In genomic region chr11:44358713-44359112, GRCh38 we compare ENCODE assay signal across 1 cellular context.
TF ChIP-seq lines count a peak whose summit lies in the region.

No MANE protein-coding gene starts in this region.

TF ChIP-seq in K562, 482 proteins besides CTCF, POLR2A, EP300 and RAD21 (continued from another document):
- TF ChIP-seq, protein P1, sequence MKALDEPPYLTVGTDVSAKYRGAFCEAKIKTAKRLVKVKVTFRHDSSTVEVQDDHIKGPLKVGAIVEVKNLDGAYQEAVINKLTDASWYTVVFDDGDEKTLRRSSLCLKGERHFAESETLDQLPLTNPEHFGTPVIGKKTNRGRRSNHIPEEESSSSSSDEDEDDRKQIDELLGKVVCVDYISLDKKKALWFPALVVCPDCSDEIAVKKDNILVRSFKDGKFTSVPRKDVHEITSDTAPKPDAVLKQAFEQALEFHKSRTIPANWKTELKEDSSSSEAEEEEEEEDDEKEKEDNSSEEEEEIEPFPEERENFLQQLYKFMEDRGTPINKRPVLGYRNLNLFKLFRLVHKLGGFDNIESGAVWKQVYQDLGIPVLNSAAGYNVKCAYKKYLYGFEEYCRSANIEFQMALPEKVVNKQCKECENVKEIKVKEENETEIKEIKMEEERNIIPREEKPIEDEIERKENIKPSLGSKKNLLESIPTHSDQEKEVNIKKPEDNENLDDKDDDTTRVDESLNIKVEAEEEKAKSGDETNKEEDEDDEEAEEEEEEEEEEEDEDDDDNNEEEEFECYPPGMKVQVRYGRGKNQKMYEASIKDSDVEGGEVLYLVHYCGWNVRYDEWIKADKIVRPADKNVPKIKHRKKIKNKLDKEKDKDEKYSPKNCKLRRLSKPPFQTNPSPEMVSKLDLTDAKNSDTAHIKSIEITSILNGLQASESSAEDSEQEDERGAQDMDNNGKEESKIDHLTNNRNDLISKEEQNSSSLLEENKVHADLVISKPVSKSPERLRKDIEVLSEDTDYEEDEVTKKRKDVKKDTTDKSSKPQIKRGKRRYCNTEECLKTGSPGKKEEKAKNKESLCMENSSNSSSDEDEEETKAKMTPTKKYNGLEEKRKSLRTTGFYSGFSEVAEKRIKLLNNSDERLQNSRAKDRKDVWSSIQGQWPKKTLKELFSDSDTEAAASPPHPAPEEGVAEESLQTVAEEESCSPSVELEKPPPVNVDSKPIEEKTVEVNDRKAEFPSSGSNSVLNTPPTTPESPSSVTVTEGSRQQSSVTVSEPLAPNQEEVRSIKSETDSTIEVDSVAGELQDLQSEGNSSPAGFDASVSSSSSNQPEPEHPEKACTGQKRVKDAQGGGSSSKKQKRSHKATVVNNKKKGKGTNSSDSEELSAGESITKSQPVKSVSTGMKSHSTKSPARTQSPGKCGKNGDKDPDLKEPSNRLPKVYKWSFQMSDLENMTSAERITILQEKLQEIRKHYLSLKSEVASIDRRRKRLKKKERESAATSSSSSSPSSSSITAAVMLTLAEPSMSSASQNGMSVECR (CRISPR knock-in tag; IDR thresholded peaks at IDR 0.05) = no peak
